Comparison of ENCODE assay signal across 15 cellular contexts in the genomic region with DNA sequence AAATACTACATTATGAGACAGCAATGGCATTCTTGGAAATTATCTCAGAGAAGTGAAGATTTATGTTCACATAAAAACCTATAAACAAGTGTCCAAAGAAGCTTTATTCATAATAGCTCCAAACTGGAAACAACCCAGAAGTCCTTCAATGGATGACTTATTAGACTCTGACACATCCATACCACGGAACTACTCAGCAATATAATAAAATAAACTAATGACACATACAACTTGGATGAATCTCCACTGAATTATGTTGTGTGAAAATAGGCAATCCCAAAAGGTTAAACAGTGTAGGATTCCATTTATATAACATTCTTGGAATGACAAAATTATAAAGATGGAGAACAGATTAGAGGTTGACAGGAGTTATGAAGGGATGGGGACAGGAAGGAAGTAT.
DNase-seq lines count a peak whose midpoint lies in the region; TF ChIP-seq lines count a peak whose summit lies in the region.
"Had no signal": no experiment of that assay in that cellular context is flagged by ENCODE, and none has a peak within 500 bp of the region (broad histone marks: within the 10 kb centered on the region; RNA-seq: fewer than 3 reads in every experiment).

No MANE protein-coding gene starts in this region.

- H4K20me1 ChIP-seq in fibroblast of lung (ENCODE audit: control insufficient read depth, extremely low read depth, insufficient read depth, low read length) = no peaks in the 10 kb centered on the region

- DNase-seq in EL (peak; percentile 88), RKO (ENCODE audit: low spot score) (peak; percentile 57), fibroblast of lung (ENCODE audit: low read depth in 2 of 2) (peak; percentile 90 to 95), renal cortical epithelial cell (ENCODE audit: low read depth) (peak; percentile 95), GF-D8 (lab: John Stamatoyannopoulos, UW) (no peak), NCI-H524 treated with DMSO at 0.1 percent for 48 hours (lab: John Stamatoyannopoulos, UW) (no peak), NCI-H1930 (lab: John Stamatoyannopoulos, UW) (no peak)
- DNase-seq: activated CD4-positive, CD25-positive, alpha-beta regulatory T cell; activated naive CD8-positive, alpha-beta T cell treated with anti-CD3 and anti-CD28 coated beads, Interleukin-2, amount 10 ng/mL, durations not matched to agents 7 days and 5 days; Calu3; cortex of kidney; Kasumi-1; naive thymus-derived CD8-positive, alpha-beta T cell; NCI-H2081; sigmoid colon had no signal

- no peak overlapping the region for H3K4me3 ChIP-seq in fibroblast of lung (replicated peaks in 1 of 4; ENCODE audit: control extremely low read depth in 1 of 4, insufficient read depth in 1 of 4, low read depth in 3 of 4, low read length in 4 of 4)
- H3K4me3 ChIP-seq: sigmoid colon had no signal

- H3K9me3 ChIP-seq in fibroblast of lung (ENCODE audit: control insufficient read depth, insufficient read depth, low read depth, low read length) = no peaks in the 10 kb centered on the region

- no peaks in the 10 kb centered on the region for H3K27me3 ChIP-seq in fibroblast of lung (ENCODE audit: control insufficient read depth, insufficient read depth, low read length)
- H3K27me3 ChIP-seq: sigmoid colon had no signal

- no peak overlapping the region for H3K27ac ChIP-seq in fibroblast of lung (ENCODE audit: insufficient read depth, low read length)

- no peaks in the 10 kb centered on the region for H3K36me3 ChIP-seq in fibroblast of lung (ENCODE audit: control insufficient read depth, insufficient read depth, low read length)
- H3K36me3 ChIP-seq: sigmoid colon had no signal

- TF ChIP-seq CTCF in fibroblast of lung (conservative IDR thresholded peaks at IDR 0.05 in 1 of 2, IDR thresholded peaks at IDR 0.05 in 1 of 2; ENCODE audit: low read depth in 1 of 2, low read length in 2 of 2) = no peak

- H3K9ac ChIP-seq in fibroblast of lung (ENCODE audit: insufficient read depth, low read length) = no peak overlapping the region

- no peaks in the 10 kb centered on the region for H3K79me2 ChIP-seq in fibroblast of lung (ENCODE audit: control insufficient read depth, insufficient read depth, low read length)

- H3K4me2 ChIP-seq in fibroblast of lung (ENCODE audit: extremely low read depth, insufficient read depth, low read length) = no peak overlapping the region

- H3K4me1 ChIP-seq in fibroblast of lung (ENCODE audit: control insufficient read depth, extremely low read depth, insufficient read depth, low read length) = no peaks in the 10 kb centered on the region

- no peak overlapping the region for H2AFZ ChIP-seq in fibroblast of lung (ENCODE audit: low read length)

Comparison
In these comparisons a context has a peak if more than half of its experiments do, and no peak if none do; other contexts are left out.
1. DNase-seq: peak in EL (single experiment), RKO (single experiment), fibroblast of lung (2 of 2) and renal cortical epithelial cell (single experiment); none in GF-D8 (single experiment), NCI-H524 treated with DMSO at 0.1 percent for 48 hours (single experiment) and NCI-H1930 (0 of 2).